In genomic region chr1:51989582-51990477, GRCh38 we compare ENCODE assay signal across 8 cellular contexts. TPM values are rescaled to one million over a fixed set of nuclear protein-coding genes. Genes with fewer than 3 reads are reported as not detected.
DNase-seq lines count a peak whose midpoint lies in the region; ATAC-seq and TF ChIP-seq lines count a peak whose summit lies in the region.

No MANE protein-coding gene starts in this region.

- TF ChIP-seq CTCF in BJ (IDR thresholded peaks at IDR 0.05; ENCODE audit: insufficient read depth, low read depth, low read length) (no peak), natural killer cell (IDR thresholded peaks at IDR 0.05) (no peak)

- H3K27ac Mint-ChIP-seq in natural killer cell, result no peak overlapping the region

- no peak for ATAC-seq in natural killer cell

- H3K9me3 ChIP-seq in duodenal mucosa (ENCODE audit: control insufficient read depth in 1 of 2, low read length in 2 of 2), result no peaks in the 10 kb centered on the region

- H3K27me3 Mint-ChIP-seq in natural killer cell (ENCODE audit: low read depth in 2 of 2), result peaks cover 40% of the 10 kb centered on the region in 2 donors

- DNase-seq in BJ (ENCODE audit: low read depth) (no peak), natural killer cell (no peak), NCI-H510A treated with DMSO at 0.1 percent for 48 hours (lab: John Stamatoyannopoulos, UW) (no peak), GM19240 (ENCODE audit: insufficient read length, low spot score) (no peak), mucosa of gallbladder (ENCODE audit: low spot score) (no peak)
- no peak for DNase-seq in Jurkat, Clone E6-1 (ENCODE audit: low read depth, low spot score)
- no peak for DNase-seq in activated CD4-positive, alpha-beta T cell treated with anti-CD3 and anti-CD28 coated beads for 48 hours

- H3K4me1 ChIP-seq in duodenal mucosa (ENCODE audit: control insufficient read depth in 1 of 2, insufficient read depth in 2 of 2, low read length in 2 of 2), result no peaks in the 10 kb centered on the region

- no peak overlapping the region for H3K9ac ChIP-seq in duodenal mucosa (ENCODE audit: low read depth in 1 of 2, low read length in 2 of 2)

- H3K36me3 ChIP-seq in BJ (ENCODE audit: control insufficient read depth, insufficient read depth, low read length) (no peaks in the 10 kb centered on the region), duodenal mucosa (ENCODE audit: control insufficient read depth in 1 of 2, insufficient read depth in 2 of 2, low read length in 2 of 2) (no peaks in the 10 kb centered on the region)

- CTCF ChIA-PET in BJ (lab: Yijun Ruan, JAX), result interaction anchor here (0.9 to 1.8 kb wide), 2 partner anchors 12 to 93 kb away, joined by 3 to 5 read pairs; no protein-coding TSS in a partner anchor

- H3K4me3 ChIP-seq in BJ (ENCODE audit: low read depth, low read length), result peak overlapping the region; percentile 87
- H3K4me3 ChIP-seq in Jurkat, Clone E6-1 (ENCODE audit: low read length), result peak overlapping the region; percentile 46
- H3K4me3 ChIP-seq in duodenal mucosa (ENCODE audit: low read depth in 1 of 2, low read length in 2 of 2), result peak overlapping the region; percentile 14 to 56

- intact Hi-C loops in natural killer cell (cut with micrococcal nuclease), result no loop called here

- 0 out of 2 replicates have a peak, but pooled peaks cover 1% of the 10 kb centered on the region for H3K27me3 ChIP-seq in BJ (ENCODE audit: control insufficient read depth, insufficient read depth, low read length)
- H3K27me3 ChIP-seq in duodenal mucosa (ENCODE audit: control insufficient read depth in 1 of 2, insufficient read depth in 2 of 2, low read length in 2 of 2), result peaks cover 12 to 23% of the 10 kb centered on the region in 2 donors

- POLR2A ChIA-PET in BJ (lab: Charles Lee), result no interaction called here

- H3K27ac ChIP-seq in duodenal mucosa (ENCODE audit: low read depth, low read length), result no peak overlapping the region

- no peaks in the 10 kb centered on the region for H3K36me3 Mint-ChIP-seq in natural killer cell

- H3K4me3 Mint-ChIP-seq in natural killer cell, result peak overlapping the region; percentile 86

- H3K4me1 Mint-ChIP-seq in natural killer cell, result peaks cover 11 to 23% of the 10 kb centered on the region in 2 donors

- no peaks in the 10 kb centered on the region for H3K9me3 Mint-ChIP-seq in natural killer cell

RNA-seq across cellular contexts. Expression of gene RAB3B, which starts 0.7 kb away (rescaled TPM):
- polyA plus RNA-seq in BJ (2011; rRNA removed), result 27.4 and 44.0 TPM in 2 replicates
- polyA minus RNA-seq in BJ (2011; rRNA and poly(A)+ RNA removed), result 81.0 and 87.6 TPM in 2 replicates
- polyA plus RNA-seq in Jurkat, Clone E6-1 (2012; ENCODE audit: insufficient read depth, insufficient read length), result 1.5 TPM
- total RNA-seq in natural killer cell, result under 1 TPM in 1 of 3 donors, not detected in 2; 0.03 TPM
- total RNA-seq in mucosa of gallbladder, result 38.3 TPM

RNA-seq across cellular contexts. Expression of gene KTI12, which starts 43.8 kb away (rescaled TPM):
- 7.8 and 9.6 TPM in 2 replicates for polyA plus RNA-seq in BJ (2011; rRNA removed)
- polyA minus RNA-seq in BJ (2011; rRNA and poly(A)+ RNA removed), result 4.6 and 5.2 TPM in 2 replicates
- polyA plus RNA-seq in Jurkat, Clone E6-1 (2012; ENCODE audit: insufficient read depth, insufficient read length), result 13.5 TPM
- total RNA-seq in natural killer cell, result 10 to 100 TPM; 12.6 to 13.8 (median 13.2) TPM
- 5.9 TPM for total RNA-seq in mucosa of gallbladder

Comparison
In these comparisons a context has a peak if more than half of its experiments do, and no peak if none do; other contexts are left out.
1. H3K4me3 ChIP-seq: peak in every context shown above with its lines; median percentile 87 in BJ; 46 in Jurkat, Clone E6-1; 35 in duodenal mucosa.
2. RNA of gene RAB3B, which starts 0.7 kb away (total RNA-seq): 38.3 TPM in mucosa of gallbladder (single experiment); 0.03 TPM in natural killer cell; every median in the first group is over 10 times any median in the second.